30 cellular contexts compared by ENCODE assay signal in the genomic region with DNA sequence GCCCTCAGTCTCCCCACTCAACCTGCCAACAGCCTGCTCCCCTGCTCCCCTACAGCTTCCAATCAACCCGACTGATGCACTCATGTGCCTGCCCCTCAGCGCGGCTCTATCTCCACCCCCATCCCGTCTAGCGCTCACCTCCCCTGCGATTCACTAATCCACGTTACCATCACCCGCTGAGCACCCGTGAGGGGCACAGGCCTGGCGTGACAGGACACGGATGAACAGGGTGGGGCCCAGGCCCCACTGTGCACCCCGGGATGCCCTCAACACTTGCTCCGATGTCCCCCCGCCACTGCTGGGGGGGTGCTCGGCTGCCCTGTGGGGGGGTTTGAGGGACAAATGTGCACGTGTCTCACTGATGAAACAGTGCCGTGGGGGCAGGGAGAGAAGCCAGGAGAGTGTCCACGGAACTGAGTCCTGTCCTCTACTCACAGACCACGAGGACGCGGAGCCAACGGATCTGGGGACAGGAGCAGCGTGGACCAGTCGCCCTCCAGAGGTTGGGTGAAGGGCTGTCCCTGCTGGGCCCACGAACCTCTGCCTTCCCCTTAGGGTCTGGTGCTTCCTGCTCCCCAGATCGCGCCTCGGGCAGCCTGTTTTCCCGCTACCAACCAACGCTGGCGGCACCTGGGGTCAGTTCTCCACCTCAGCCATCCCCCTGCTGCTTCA.
DNase-seq lines count a peak whose midpoint lies in the region; ATAC-seq and TF ChIP-seq lines count a peak whose summit lies in the region.
"Had no signal": no experiment of that assay in that cellular context is flagged by ENCODE, and none has a peak within 500 bp of the region (broad histone marks: within the 10 kb centered on the region; RNA-seq: fewer than 3 reads in every experiment).

No MANE protein-coding gene starts in this region.

- H3K27me3 Mint-ChIP-seq in chondrocyte (ENCODE audit: low read depth), result peaks cover 8% of the 10 kb centered on the region
- no peaks in the 10 kb centered on the region for H3K27me3 Mint-ChIP-seq in activated T-cell treated with anti-CD3 and anti-CD28 coated beads, Interleukin-2, amount 50 U/mL, for 24 hours
- H3K27me3 Mint-ChIP-seq: CD4-positive, alpha-beta memory T cell; stimulated activated naive B cell treated with anti-CD40 and anti-IgM and Interleukin-4, amounts not matched to agents 10 μg/mL and 1 μg/mL and 100 μg/mL, for 72 hours had no signal

- DNase-seq in cardiac septum (ENCODE audit: low spot score) (peak; percentile 43), left ventricle myocardium inferior (no peak), chondrocyte (ENCODE audit: low spot score) (peak; percentile 75), neuronal stem cell (ENCODE audit: low spot score) (no peak), upper lobe of right lung (peak; percentile 59), gastrocnemius medialis (no peak)
- no peak for DNase-seq in activated T-cell treated with anti-CD3 and anti-CD28 coated beads, Interleukin-2, amount 50 U/mL, for 24 hours
- DNase-seq: activated naive CD4-positive, alpha-beta T cell; activated T-cell treated with anti-CD3 and anti-CD28 coated beads, Interleukin-2, amount 50 U/mL, for 4 hours; CD4-positive, alpha-beta memory T cell; cerebellar nuclear complex; GOT3; mesenchymal stem cell; NCI-H1048; NCI-H1694; NCI-H446; NCI-H748 treated with DMSO at 0.1 percent for 48 hours; nephron progenitor cell; SIG-M5; stimulated activated naive B cell treated with anti-CD40 and anti-IgM and Interleukin-4, amounts not matched to agents 10 μg/mL and 1 μg/mL and 100 μg/mL, for 72 hours; substantia nigra; SW 1271 had no signal

- WGBS in neuronal stem cell (ENCODE audit: extremely low coverage in 2 of 2, insufficient read length in 2 of 2, insufficient replicate concordance in 1 of 2), 2 donors, result no CpG with 5 or more reads among the region's 31 CpGs

- no peak overlapping the region for H3K4me3 ChIP-seq in left ventricle myocardium inferior
- no peak overlapping the region for H3K4me3 ChIP-seq in neuronal stem cell (ENCODE audit: low read length in 2 of 2)
- no peak overlapping the region for H3K4me3 ChIP-seq in upper lobe of right lung
- no peak overlapping the region for H3K4me3 ChIP-seq in gastrocnemius medialis
- H3K4me3 ChIP-seq: body of pancreas, gastroesophageal sphincter, hepatocyte, K562, upper lobe of left lung had no signal

- no peak overlapping the region for H3K4me3 Mint-ChIP-seq in chondrocyte (ENCODE audit: unreplicated experiment)
- H3K4me3 Mint-ChIP-seq in activated T-cell treated with anti-CD3 and anti-CD28 coated beads, Interleukin-2, amount 50 U/mL, for 24 hours, result no peak overlapping the region
- H3K4me3 Mint-ChIP-seq: activated T-cell treated with anti-CD3 and anti-CD28 coated beads, Interleukin-2, amount 50 U/mL, for 4 hours; CD4-positive, alpha-beta memory T cell; nephron progenitor cell; stimulated activated naive B cell treated with anti-CD40 and anti-IgM and Interleukin-4, amounts not matched to agents 10 μg/mL and 1 μg/mL and 100 μg/mL, for 72 hours had no signal

- H3K23ac ChIP-seq in neuronal stem cell (ENCODE audit: low read depth, low read length, poor library complexity), result peak overlapping the region; percentile 36

- H3K27ac ChIP-seq in left ventricle myocardium inferior (replicated peaks), result no peak overlapping the region
- H3K27ac ChIP-seq in neuronal stem cell (replicated peaks; ENCODE audit: low read length), result no peak overlapping the region
- H3K27ac ChIP-seq in upper lobe of right lung, result no peak overlapping the region
- H3K27ac ChIP-seq in gastrocnemius medialis, result no peak overlapping the region
- H3K27ac ChIP-seq: body of pancreas, gastroesophageal sphincter, hepatocyte, upper lobe of left lung, VCaP had no signal

- peak overlapping the region; percentile 87 for H2AK5ac ChIP-seq in neuronal stem cell (ENCODE audit: low read depth, low read length)

- peak overlapping the region; percentile 67 for H3K14ac ChIP-seq in neuronal stem cell (ENCODE audit: low read length)

- peaks cover 18% of the 10 kb centered on the region for H3K27me3 ChIP-seq in left ventricle myocardium inferior (ENCODE audit: low read depth)
- H3K27me3 ChIP-seq in neuronal stem cell (ENCODE audit: control insufficient read depth in 3 of 3, insufficient read depth in 3 of 3, low read depth in 1 of 3, low read length in 3 of 3), result no peaks in the 10 kb centered on the region
- no peaks in the 10 kb centered on the region for H3K27me3 ChIP-seq in upper lobe of right lung
- no peaks in the 10 kb centered on the region for H3K27me3 ChIP-seq in gastrocnemius medialis
- H3K27me3 ChIP-seq: body of pancreas, gastroesophageal sphincter, hepatocyte, upper lobe of left lung had no signal

- H2BK12ac ChIP-seq in neuronal stem cell (ENCODE audit: low read length), result peak overlapping the region; percentile 42

- H2BK120ac ChIP-seq in neuronal stem cell (ENCODE audit: low read depth, low read length), result no peak overlapping the region

- H3K36me3 ChIP-seq in left ventricle myocardium inferior (peaks cover 13% of the 10 kb centered on the region), neuronal stem cell (replicated peaks in 1 of 2; ENCODE audit: control insufficient read depth in 2 of 2, insufficient read depth in 2 of 2, low read length in 2 of 2) (no peaks in the 10 kb centered on the region), upper lobe of right lung (no peaks in the 10 kb centered on the region), gastrocnemius medialis (no peaks in the 10 kb centered on the region)
- H3K36me3 ChIP-seq: gastroesophageal sphincter had no signal

- H2AFZ ChIP-seq in neuronal stem cell (ENCODE audit: low read length), result no peak overlapping the region
- H2AFZ ChIP-seq: hepatocyte had no signal

- H4K91ac ChIP-seq in neuronal stem cell (ENCODE audit: low read depth, low read length, poor library complexity), result peak overlapping the region; percentile 58

- no peaks in the 10 kb centered on the region for H3K9me3 ChIP-seq in left ventricle myocardium inferior (replicated peaks)
- H3K9me3 ChIP-seq in neuronal stem cell (replicated peaks in 1 of 2; ENCODE audit: control insufficient read depth in 2 of 2, insufficient read depth in 1 of 2, low read depth in 1 of 2, low read length in 2 of 2), result no peaks in the 10 kb centered on the region
- H3K9me3 ChIP-seq in upper lobe of right lung, result no peaks in the 10 kb centered on the region
- H3K9me3 ChIP-seq in gastrocnemius medialis, result no peaks in the 10 kb centered on the region
- H3K9me3 ChIP-seq: body of pancreas, gastroesophageal sphincter, upper lobe of left lung had no signal

- H3K79me1 ChIP-seq in neuronal stem cell (ENCODE audit: low read depth, low read length), result no peaks in the 10 kb centered on the region

- H3K9me3 Mint-ChIP-seq in chondrocyte (ENCODE audit: low read depth), result no peaks in the 10 kb centered on the region
- no peaks in the 10 kb centered on the region for H3K9me3 Mint-ChIP-seq in activated T-cell treated with anti-CD3 and anti-CD28 coated beads, Interleukin-2, amount 50 U/mL, for 24 hours
- H3K9me3 Mint-ChIP-seq: activated T-cell treated with anti-CD3 and anti-CD28 coated beads, Interleukin-2, amount 50 U/mL, for 4 hours; CD4-positive, alpha-beta memory T cell; stimulated activated naive B cell treated with anti-CD40 and anti-IgM and Interleukin-4, amounts not matched to agents 10 μg/mL and 1 μg/mL and 100 μg/mL, for 72 hours had no signal

- peaks cover 3% of the 10 kb centered on the region for H3K36me3 Mint-ChIP-seq in chondrocyte (ENCODE audit: low read depth)
- H3K36me3 Mint-ChIP-seq in activated T-cell treated with anti-CD3 and anti-CD28 coated beads, Interleukin-2, amount 50 U/mL, for 24 hours (ENCODE audit: low read depth), result no peaks in the 10 kb centered on the region
- H3K36me3 Mint-ChIP-seq: CD4-positive, alpha-beta memory T cell had no signal

- no peak overlapping the region for H4K8ac ChIP-seq in neuronal stem cell (ENCODE audit: low read depth, low read length)

- no peak overlapping the region for H3K4me2 ChIP-seq in neuronal stem cell (ENCODE audit: insufficient read depth, low read length, poor library complexity, severe bottlenecking)
- H3K4me2 ChIP-seq: hepatocyte had no signal

- peak overlapping the region; percentile 52 for H3K9ac ChIP-seq in neuronal stem cell (ENCODE audit: low read depth, low read length, poor library complexity)

- peak overlapping the region; percentile 89 for H3K18ac ChIP-seq in neuronal stem cell (ENCODE audit: low read length)

- ATAC-seq in upper lobe of right lung (no peak), GM21619 (IDR thresholded peaks at IDR 0.05; ENCODE audit: unreplicated experiment) (no peak), gastrocnemius medialis (no peak)
- ATAC-seq: activated T-cell treated with anti-CD3 and anti-CD28 coated beads, Interleukin-2, amount 50 U/mL, for 4 hours; body of pancreas; gastroesophageal sphincter; K562; Panc1; stimulated activated naive B cell treated with anti-CD40 and anti-IgM and Interleukin-4, amounts not matched to agents 10 μg/mL and 1 μg/mL and 100 μg/mL, for 72 hours had no signal

- no peak for TF ChIP-seq CTCF in left ventricle myocardium inferior (IDR thresholded peaks at IDR 0.05; ENCODE audit: borderline replicate concordance)
- no peak for TF ChIP-seq CTCF in chondrocyte (IDR thresholded peaks at IDR 0.05)
- no peak for TF ChIP-seq CTCF in upper lobe of right lung (IDR thresholded peaks at IDR 0.05)
- no peak for TF ChIP-seq CTCF in gastrocnemius medialis (IDR thresholded peaks at IDR 0.05 in 4 of 5, conservative IDR thresholded peaks at IDR 0.05 in 1 of 5)

- H3K4me1 Mint-ChIP-seq in chondrocyte (ENCODE audit: low read depth), result no peaks in the 10 kb centered on the region
- H3K4me1 Mint-ChIP-seq in activated T-cell treated with anti-CD3 and anti-CD28 coated beads, Interleukin-2, amount 50 U/mL, for 24 hours (ENCODE audit: low read depth), result no peaks in the 10 kb centered on the region

- H3K27ac Mint-ChIP-seq in chondrocyte (ENCODE audit: unreplicated experiment), result no peak overlapping the region
- H3K27ac Mint-ChIP-seq in activated T-cell treated with anti-CD3 and anti-CD28 coated beads, Interleukin-2, amount 50 U/mL, for 24 hours, result no peak overlapping the region
- H3K27ac Mint-ChIP-seq: CD4-positive, alpha-beta memory T cell; stimulated activated naive B cell treated with anti-CD40 and anti-IgM and Interleukin-4, amounts not matched to agents 10 μg/mL and 1 μg/mL and 100 μg/mL, for 72 hours had no signal

- no peak for TF ChIP-seq POLR2A in gastrocnemius medialis (IDR thresholded peaks at IDR 0.05)

- intact Hi-C loops in cardiac septum (cut with DNase I), result no loop called here
- intact Hi-C loops in left ventricle myocardium inferior (cut with micrococcal nuclease), result no loop called here
- intact Hi-C loops in upper lobe of right lung (cut with DNase I), result no loop called here
- intact Hi-C loops in gastrocnemius medialis (cut with DNase I; ENCODE audit: low total_unique reads), result no loop called here

- H3K4me1 ChIP-seq in left ventricle myocardium inferior (no peaks in the 10 kb centered on the region), neuronal stem cell (ENCODE audit: control insufficient read depth in 2 of 2, insufficient read depth in 1 of 2, low read depth in 1 of 2, low read length in 2 of 2) (peaks cover 0 to 6% of the 10 kb centered on the region in 2 donors), upper lobe of right lung (peaks cover 3% of the 10 kb centered on the region), gastrocnemius medialis (no peaks in the 10 kb centered on the region)
- H3K4me1 ChIP-seq: gastroesophageal sphincter had no signal

- in situ Hi-C loops in gastrocnemius medialis (cut with MboI; ENCODE audit: low sequenced_read_pairs in 4 of 4), result no loop called here

- H2BK15ac ChIP-seq in neuronal stem cell (ENCODE audit: low read length), result peak overlapping the region; percentile 68

- peak overlapping the region; percentile 83 for H2BK5ac ChIP-seq in neuronal stem cell (ENCODE audit: low read length)

- H3K4ac ChIP-seq in neuronal stem cell (ENCODE audit: low read length), result peak overlapping the region; percentile 66

Comparison
In these comparisons a context has a peak if more than half of its experiments do, and no peak if none do; other contexts are left out.
1. DNase-seq: peak in cardiac septum (single experiment), chondrocyte (single experiment) and upper lobe of right lung (single experiment); none in left ventricle myocardium inferior (single experiment), neuronal stem cell (single experiment), gastrocnemius medialis (0 of 2) and activated T-cell treated with anti-CD3 and anti-CD28 coated beads, Interleukin-2, amount 50 U/mL, for 24 hours (single experiment).